Comparison of ENCODE assay signal across 1 cellular context in the genomic region with DNA sequence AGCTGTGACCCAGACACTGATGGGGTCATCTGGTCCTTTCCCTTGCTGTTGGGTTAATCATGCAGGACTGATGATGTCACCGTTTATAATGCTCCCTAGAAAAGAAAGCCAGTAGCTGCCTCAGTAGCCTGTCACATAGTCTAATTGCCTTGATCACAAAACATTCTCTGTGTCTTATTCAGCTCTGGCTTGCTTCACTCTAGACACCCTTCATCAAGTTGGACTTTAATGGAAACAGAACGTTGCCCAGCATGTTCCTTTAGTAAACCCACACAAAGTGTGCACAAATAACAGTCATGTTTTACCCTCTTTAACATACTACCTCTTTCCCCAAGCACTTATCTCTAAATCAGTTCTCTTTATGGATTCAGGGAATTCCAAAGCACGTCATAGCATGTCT.
TF ChIP-seq lines count a peak whose summit lies in the region.

No MANE protein-coding gene starts in this region.

TF ChIP-seq in H1, 55 proteins besides CTCF, POLR2A, EP300 and RAD21:
- TF ChIP-seq GTF2F1 (IDR thresholded peaks at IDR 0.05; ENCODE audit: borderline replicate concordance, low read depth, low read length) (no peak), CTBP2 (IDR thresholded peaks at IDR 0.05; ENCODE audit: borderline replicate concordance, insufficient read depth, insufficient read length, low read length) (no peak), KDM4A (IDR thresholded peaks at IDR 0.05; ENCODE audit: low read depth, low read length, severe bottlenecking) (no peak), SIRT6 (IDR thresholded peaks at IDR 0.05; ENCODE audit: low read length) (no peak), JUN (IDR thresholded peaks at IDR 0.05; ENCODE audit: low read depth, low read length) (no peak), ASH2L (IDR thresholded peaks at IDR 0.05; ENCODE audit: low read length) (no peak), NRF1 (IDR thresholded peaks at IDR 0.05; ENCODE audit: low read depth, low read length) (no peak), JUND (IDR thresholded peaks at IDR 0.05; ENCODE audit: low read length) (no peak), RFX5 (IDR thresholded peaks at IDR 0.05; ENCODE audit: borderline replicate concordance, low read depth, low read length) (no peak), TBP (IDR thresholded peaks at IDR 0.05; ENCODE audit: low read depth, low read length) (no peak), BACH1 (IDR thresholded peaks at IDR 0.05; ENCODE audit: low read length) (no peak), BCL11A (IDR thresholded peaks at IDR 0.05; ENCODE audit: low read depth in 2 of 2, low read length in 2 of 2) (no peak), RBBP5 (IDR thresholded peaks at IDR 0.05; ENCODE audit: borderline replicate concordance, low read depth, low read length) (no peak)
- TF ChIP-seq, protein P1, sequence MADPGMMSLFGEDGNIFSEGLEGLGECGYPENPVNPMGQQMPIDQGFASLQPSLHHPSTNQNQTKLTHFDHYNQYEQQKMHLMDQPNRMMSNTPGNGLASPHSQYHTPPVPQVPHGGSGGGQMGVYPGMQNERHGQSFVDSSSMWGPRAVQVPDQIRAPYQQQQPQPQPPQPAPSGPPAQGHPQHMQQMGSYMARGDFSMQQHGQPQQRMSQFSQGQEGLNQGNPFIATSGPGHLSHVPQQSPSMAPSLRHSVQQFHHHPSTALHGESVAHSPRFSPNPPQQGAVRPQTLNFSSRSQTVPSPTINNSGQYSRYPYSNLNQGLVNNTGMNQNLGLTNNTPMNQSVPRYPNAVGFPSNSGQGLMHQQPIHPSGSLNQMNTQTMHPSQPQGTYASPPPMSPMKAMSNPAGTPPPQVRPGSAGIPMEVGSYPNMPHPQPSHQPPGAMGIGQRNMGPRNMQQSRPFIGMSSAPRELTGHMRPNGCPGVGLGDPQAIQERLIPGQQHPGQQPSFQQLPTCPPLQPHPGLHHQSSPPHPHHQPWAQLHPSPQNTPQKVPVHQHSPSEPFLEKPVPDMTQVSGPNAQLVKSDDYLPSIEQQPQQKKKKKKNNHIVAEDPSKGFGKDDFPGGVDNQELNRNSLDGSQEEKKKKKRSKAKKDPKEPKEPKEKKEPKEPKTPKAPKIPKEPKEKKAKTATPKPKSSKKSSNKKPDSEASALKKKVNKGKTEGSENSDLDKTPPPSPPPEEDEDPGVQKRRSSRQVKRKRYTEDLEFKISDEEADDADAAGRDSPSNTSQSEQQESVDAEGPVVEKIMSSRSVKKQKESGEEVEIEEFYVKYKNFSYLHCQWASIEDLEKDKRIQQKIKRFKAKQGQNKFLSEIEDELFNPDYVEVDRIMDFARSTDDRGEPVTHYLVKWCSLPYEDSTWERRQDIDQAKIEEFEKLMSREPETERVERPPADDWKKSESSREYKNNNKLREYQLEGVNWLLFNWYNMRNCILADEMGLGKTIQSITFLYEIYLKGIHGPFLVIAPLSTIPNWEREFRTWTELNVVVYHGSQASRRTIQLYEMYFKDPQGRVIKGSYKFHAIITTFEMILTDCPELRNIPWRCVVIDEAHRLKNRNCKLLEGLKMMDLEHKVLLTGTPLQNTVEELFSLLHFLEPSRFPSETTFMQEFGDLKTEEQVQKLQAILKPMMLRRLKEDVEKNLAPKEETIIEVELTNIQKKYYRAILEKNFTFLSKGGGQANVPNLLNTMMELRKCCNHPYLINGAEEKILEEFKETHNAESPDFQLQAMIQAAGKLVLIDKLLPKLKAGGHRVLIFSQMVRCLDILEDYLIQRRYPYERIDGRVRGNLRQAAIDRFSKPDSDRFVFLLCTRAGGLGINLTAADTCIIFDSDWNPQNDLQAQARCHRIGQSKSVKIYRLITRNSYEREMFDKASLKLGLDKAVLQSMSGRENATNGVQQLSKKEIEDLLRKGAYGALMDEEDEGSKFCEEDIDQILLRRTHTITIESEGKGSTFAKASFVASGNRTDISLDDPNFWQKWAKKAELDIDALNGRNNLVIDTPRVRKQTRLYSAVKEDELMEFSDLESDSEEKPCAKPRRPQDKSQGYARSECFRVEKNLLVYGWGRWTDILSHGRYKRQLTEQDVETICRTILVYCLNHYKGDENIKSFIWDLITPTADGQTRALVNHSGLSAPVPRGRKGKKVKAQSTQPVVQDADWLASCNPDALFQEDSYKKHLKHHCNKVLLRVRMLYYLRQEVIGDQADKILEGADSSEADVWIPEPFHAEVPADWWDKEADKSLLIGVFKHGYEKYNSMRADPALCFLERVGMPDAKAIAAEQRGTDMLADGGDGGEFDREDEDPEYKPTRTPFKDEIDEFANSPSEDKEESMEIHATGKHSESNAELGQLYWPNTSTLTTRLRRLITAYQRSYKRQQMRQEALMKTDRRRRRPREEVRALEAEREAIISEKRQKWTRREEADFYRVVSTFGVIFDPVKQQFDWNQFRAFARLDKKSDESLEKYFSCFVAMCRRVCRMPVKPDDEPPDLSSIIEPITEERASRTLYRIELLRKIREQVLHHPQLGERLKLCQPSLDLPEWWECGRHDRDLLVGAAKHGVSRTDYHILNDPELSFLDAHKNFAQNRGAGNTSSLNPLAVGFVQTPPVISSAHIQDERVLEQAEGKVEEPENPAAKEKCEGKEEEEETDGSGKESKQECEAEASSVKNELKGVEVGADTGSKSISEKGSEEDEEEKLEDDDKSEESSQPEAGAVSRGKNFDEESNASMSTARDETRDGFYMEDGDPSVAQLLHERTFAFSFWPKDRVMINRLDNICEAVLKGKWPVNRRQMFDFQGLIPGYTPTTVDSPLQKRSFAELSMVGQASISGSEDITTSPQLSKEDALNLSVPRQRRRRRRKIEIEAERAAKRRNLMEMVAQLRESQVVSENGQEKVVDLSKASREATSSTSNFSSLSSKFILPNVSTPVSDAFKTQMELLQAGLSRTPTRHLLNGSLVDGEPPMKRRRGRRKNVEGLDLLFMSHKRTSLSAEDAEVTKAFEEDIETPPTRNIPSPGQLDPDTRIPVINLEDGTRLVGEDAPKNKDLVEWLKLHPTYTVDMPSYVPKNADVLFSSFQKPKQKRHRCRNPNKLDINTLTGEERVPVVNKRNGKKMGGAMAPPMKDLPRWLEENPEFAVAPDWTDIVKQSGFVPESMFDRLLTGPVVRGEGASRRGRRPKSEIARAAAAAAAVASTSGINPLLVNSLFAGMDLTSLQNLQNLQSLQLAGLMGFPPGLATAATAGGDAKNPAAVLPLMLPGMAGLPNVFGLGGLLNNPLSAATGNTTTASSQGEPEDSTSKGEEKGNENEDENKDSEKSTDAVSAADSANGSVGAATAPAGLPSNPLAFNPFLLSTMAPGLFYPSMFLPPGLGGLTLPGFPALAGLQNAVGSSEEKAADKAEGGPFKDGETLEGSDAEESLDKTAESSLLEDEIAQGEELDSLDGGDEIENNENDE (IDR thresholded peaks at IDR 0.05; ENCODE audit: insufficient replicate concordance, low read length): no peak
TF ChIP-seq in H1: peak in this region for 0.
